ENCODE assay signal across 24 cellular contexts in genomic region chr17:49244839-49245238, GRCh38. TPM values are rescaled to one million over a fixed set of nuclear protein-coding genes. Genes with fewer than 3 reads are reported as not detected.
A peak's percentile ranks its signal among the peaks of the same experiment; 100 is the strongest.
DNase-seq lines count a peak whose midpoint lies in the region; ATAC-seq, FAIRE-seq and TF ChIP-seq lines count a peak whose summit lies in the region.
"Had no signal": no experiment of that assay in that cellular context is flagged by ENCODE, and none has a peak within 500 bp of the region (broad histone marks: within the 10 kb centered on the region; RNA-seq: fewer than 3 reads in every experiment).

No MANE protein-coding gene starts in this region.

- DNase-seq in HTR-8/SVneo (ENCODE audit: insufficient read length, low spot score): no peak
- peak; percentile 1 for DNase-seq in PC-3
- DNase-seq in upper lobe of right lung: no peak
- DNase-seq in middle frontal gyrus (ENCODE audit: extremely low spot score, low spot score): no peak
- DNase-seq in immature natural killer cell: no peak
- DNase-seq in natural killer cell treated with Interleukin-12 subunit alpha and Interleukin-12 subunit beta and Interleukin-15 and Interleukin-18, amount 100 ng/mL, for 72 hours (ENCODE audit: low spot score): no peak
- DNase-seq: 8988T; ACHN; BE2C; C1 segment of cervical spinal cord; CD4-positive, alpha-beta memory T cell; CD4-positive, CD25-positive, alpha-beta regulatory T cell; CD8-positive, alpha-beta memory T cell; COR-L47; DMS79 treated with DMSO at 0.1 percent for 48 hours; GF-D8 had no signal

- no TSS peak for BruUV-seq in PC-3 (replicated peaks; lab: Mats Ljungman, UMichigan)

- no peaks in the 10 kb centered on the region for H4K20me1 ChIP-seq in PC-3 (ENCODE audit: low read length)
- H4K20me1 ChIP-seq: BLaER1 had no signal

- H3K9me3 ChIP-seq in PC-3 (ENCODE audit: low read length) (no peaks in the 10 kb centered on the region), upper lobe of right lung (no peaks in the 10 kb centered on the region)
- H3K9me3 ChIP-seq: BE2C, BLaER1 had no signal

- H3F3A ChIP-seq in PC-3 (ENCODE audit: low read length, unreplicated experiment): no peaks in the 10 kb centered on the region

- POLR2A ChIA-PET in PC-3 (lab: Charles Lee; ENCODE audit: unreplicated experiment): no interaction called here

- H3K9ac ChIP-seq in PC-3 (ENCODE audit: low read length): no peak overlapping the region
- H3K9ac ChIP-seq: BLaER1 had no signal

- peak; percentile 40 for FAIRE-seq in HTR-8/SVneo (lab: Jason Lieb, UNC)
- FAIRE-seq: A204.1, G401.6, GM12891, GM19239 had no signal

- no peak overlapping the region for H2AFZ ChIP-seq in PC-3 (ENCODE audit: low read length)

- no peak overlapping the region for H3K27ac Mint-ChIP-seq in immature natural killer cell
- no peak overlapping the region for H3K27ac Mint-ChIP-seq in natural killer cell treated with Interleukin-12 subunit alpha and Interleukin-12 subunit beta and Interleukin-15 and Interleukin-18, amount 100 ng/mL, for 72 hours
- H3K27ac Mint-ChIP-seq: CD14-positive monocyte; CD4-positive, alpha-beta memory T cell; CD4-positive, CD25-positive, alpha-beta regulatory T cell; CD8-positive, alpha-beta memory T cell had no signal

- TF ChIP-seq CTCF in PC-3 (conservative IDR thresholded peaks at IDR 0.05; ENCODE audit: low read depth, low read length): no peak
- no peak for TF ChIP-seq CTCF in upper lobe of right lung (IDR thresholded peaks at IDR 0.05)

- no peaks in the 10 kb centered on the region for H3K9me3 Mint-ChIP-seq in immature natural killer cell
- H3K9me3 Mint-ChIP-seq in natural killer cell treated with Interleukin-12 subunit alpha and Interleukin-12 subunit beta and Interleukin-15 and Interleukin-18, amount 100 ng/mL, for 72 hours: no peaks in the 10 kb centered on the region
- H3K9me3 Mint-ChIP-seq: CD4-positive, alpha-beta memory T cell; CD8-positive, alpha-beta memory T cell had no signal

- H3K27me3 ChIP-seq in PC-3 (ENCODE audit: low read length) (no peaks in the 10 kb centered on the region), upper lobe of right lung (peaks cover 4% of the 10 kb centered on the region)
- H3K27me3 ChIP-seq: BLaER1 had no signal

- H3K4me3 Mint-ChIP-seq in immature natural killer cell: no peak overlapping the region
- H3K4me3 Mint-ChIP-seq in natural killer cell treated with Interleukin-12 subunit alpha and Interleukin-12 subunit beta and Interleukin-15 and Interleukin-18, amount 100 ng/mL, for 72 hours: no peak overlapping the region
- H3K4me3 Mint-ChIP-seq: CD14-positive monocyte; CD4-positive, alpha-beta memory T cell; CD4-positive, CD25-positive, alpha-beta regulatory T cell; CD8-positive, alpha-beta memory T cell had no signal

- no peaks in the 10 kb centered on the region for H3K36me3 Mint-ChIP-seq in immature natural killer cell
- H3K36me3 Mint-ChIP-seq in natural killer cell treated with Interleukin-12 subunit alpha and Interleukin-12 subunit beta and Interleukin-15 and Interleukin-18, amount 100 ng/mL, for 72 hours: no peaks in the 10 kb centered on the region
- H3K36me3 Mint-ChIP-seq: CD4-positive, alpha-beta memory T cell; CD4-positive, CD25-positive, alpha-beta regulatory T cell had no signal

- no peaks in the 10 kb centered on the region for H3K4me1 Mint-ChIP-seq in immature natural killer cell
- no peaks in the 10 kb centered on the region for H3K4me1 Mint-ChIP-seq in natural killer cell treated with Interleukin-12 subunit alpha and Interleukin-12 subunit beta and Interleukin-15 and Interleukin-18, amount 100 ng/mL, for 72 hours (ENCODE audit: low read depth in 2 of 2)
- H3K4me1 Mint-ChIP-seq: CD4-positive, alpha-beta memory T cell; CD4-positive, CD25-positive, alpha-beta regulatory T cell; CD8-positive, alpha-beta memory T cell had no signal

- no peaks in the 10 kb centered on the region for H3K79me2 ChIP-seq in PC-3 (ENCODE audit: low read length)

- H3K4me3 ChIP-seq in PC-3 (ENCODE audit: low read length) (no peak overlapping the region), upper lobe of right lung (no peak overlapping the region)
- H3K4me3 ChIP-seq: BLaER1 had no signal

- CTCF ChIA-PET in PC-3 (lab: Charles Lee): no interaction called here

- H3K27ac ChIP-seq in PC-3 (ENCODE audit: low read length): no peak overlapping the region
- no peak overlapping the region for H3K27ac ChIP-seq in upper lobe of right lung
- H3K27ac ChIP-seq: BLaER1 had no signal

- H3K36me3 ChIP-seq in PC-3 (ENCODE audit: low read depth, low read length): no peaks in the 10 kb centered on the region
- no peaks in the 10 kb centered on the region for H3K36me3 ChIP-seq in upper lobe of right lung
- H3K36me3 ChIP-seq: BE2C, BLaER1 had no signal

- H3K4me1 ChIP-seq in PC-3 (ENCODE audit: insufficient read depth, low read length) (peaks cover 6% of the 10 kb centered on the region; the same call in 1 of the 2 replicates), upper lobe of right lung (no peaks in the 10 kb centered on the region)
- H3K4me1 ChIP-seq: BE2C had no signal

- intact Hi-C loops in PC-3 (cut with micrococcal nuclease) (no loop called here), upper lobe of right lung (cut with DNase I) (no loop called here)

- no peak overlapping the region for H3K4me2 ChIP-seq in PC-3 (ENCODE audit: low read length)
- H3K4me2 ChIP-seq: BLaER1 had no signal

- H3K27me3 Mint-ChIP-seq in immature natural killer cell (ENCODE audit: low read depth in 3 of 3): peaks cover 2 to 4% (median 3%) of the 10 kb centered on the region in 3 donors
- no peaks in the 10 kb centered on the region for H3K27me3 Mint-ChIP-seq in natural killer cell treated with Interleukin-12 subunit alpha and Interleukin-12 subunit beta and Interleukin-15 and Interleukin-18, amount 100 ng/mL, for 72 hours

- H3K9me2 ChIP-seq in PC-3 (replicated peaks; ENCODE audit: low read length): no peaks in the 10 kb centered on the region

- no peak for ATAC-seq in PC-3
- peak; percentile 10 for ATAC-seq in esophagus mucosa
- ATAC-seq in upper lobe of right lung: peak; percentile 16
- ATAC-seq in HG03565 (IDR thresholded peaks at IDR 0.05; ENCODE audit: unreplicated experiment): no peak
- ATAC-seq in natural killer cell treated with Interleukin-12 subunit alpha and Interleukin-12 subunit beta and Interleukin-15 and Interleukin-18, amount 100 ng/mL, for 72 hours: no peak

RNA-seq across cellular contexts. Expression of gene PHOSPHO1, which starts 14.3 kb away (rescaled TPM):
- total RNA-seq in PC-3 (2014; rRNA removed) (1.1 and 1.7 TPM in 2 replicates), esophagus mucosa (0.20 TPM), upper lobe of right lung (1.7 TPM)
- polyA plus RNA-seq in immature natural killer cell: 1 to 10 TPM in 2 of 3 donors, under 1 TPM in 1; 0.77 to 3.6 (median 2.0) TPM
- not detected for total RNA-seq in natural killer cell treated with Interleukin-12 subunit alpha and Interleukin-12 subunit beta and Interleukin-15 and Interleukin-18, amount 100 ng/mL, for 72 hours
- total RNA-seq: CD4-positive, alpha-beta memory T cell; CD4-positive, CD25-positive, alpha-beta regulatory T cell; CD8-positive, alpha-beta memory T cell had no signal

RNA-seq across cellular contexts. Expression of gene ABI3, which starts 34.3 kb away (rescaled TPM):
- total RNA-seq in PC-3 (2014; rRNA removed) (not detected in 2 replicates), esophagus mucosa (2.7 TPM), upper lobe of right lung (31.5 TPM)
- polyA plus RNA-seq in immature natural killer cell: 100 to 1,000 TPM; 149 to 338 (median 289) TPM
- 10 to 100 TPM; 26.9 to 54.1 TPM for total RNA-seq in natural killer cell treated with Interleukin-12 subunit alpha and Interleukin-12 subunit beta and Interleukin-15 and Interleukin-18, amount 100 ng/mL, for 72 hours

RNA-seq across cellular contexts. Expression of gene GNGT2, which starts 34.5 kb away (rescaled TPM):
- total RNA-seq in PC-3 (2014; rRNA removed) (0.40 TPM in 1 of 2 replicates, not detected in the other), esophagus mucosa (0.28 TPM), upper lobe of right lung (8.5 TPM)
- polyA plus RNA-seq in immature natural killer cell: 100 to 1,000 TPM; 110 to 238 (median 131) TPM
- 10 to 100 TPM; 15.3 to 19.6 TPM for total RNA-seq in natural killer cell treated with Interleukin-12 subunit alpha and Interleukin-12 subunit beta and Interleukin-15 and Interleukin-18, amount 100 ng/mL, for 72 hours

Comparison
In these comparisons a context has a peak if more than half of its experiments do, and no peak if none do; other contexts are left out.
1. ATAC-seq: peak in esophagus mucosa (single experiment) and upper lobe of right lung (single experiment); none in PC-3 (single experiment), HG03565 (single experiment) and natural killer cell treated with Interleukin-12 subunit alpha and Interleukin-12 subunit beta and Interleukin-15 and Interleukin-18, amount 100 ng/mL, for 72 hours (0 of 2).